In genomic region chr3:59245879-59246501, GRCh38 we compare ENCODE assay signal across 11 cellular contexts.
DNase-seq lines count a peak whose midpoint lies in the region; ATAC-seq, FAIRE-seq and TF ChIP-seq lines count a peak whose summit lies in the region.
"Had no signal": no experiment of that assay in that cellular context is flagged by ENCODE, and none has a peak within 500 bp of the region (broad histone marks: within the 10 kb centered on the region; RNA-seq: fewer than 3 reads in every experiment).

No MANE protein-coding gene starts in this region.

- peak; percentile 35 for FAIRE-seq in GM12891 (lab: Jason Lieb, UNC)

- no peaks in the 10 kb centered on the region for H3K36me3 ChIP-seq in RWPE2 (ENCODE audit: low read depth)

- H3K4me3 ChIP-seq in RWPE2 (ENCODE audit: severe bottlenecking) (no peak overlapping the region), fibroblast of pulmonary artery (replicated peaks; ENCODE audit: low read depth, low read length) (no peak overlapping the region), retinal pigment epithelial cell (ENCODE audit: low read length) (no peak overlapping the region)

- H3K4me3 Mint-ChIP-seq in immature natural killer cell, result no peak overlapping the region
- H3K4me3 Mint-ChIP-seq: activated CD8-positive, alpha-beta T cell treated with anti-CD3 and anti-CD28 coated beads for 36 hours had no signal

- H3K27me3 ChIP-seq in RWPE2 (ENCODE audit: insufficient read depth, poor library complexity, severe bottlenecking), result no peaks in the 10 kb centered on the region

- ATAC-seq in RWPE2 (ENCODE audit: low read depth) (peak; percentile 22; the same call in 1 of the 3 replicates), GM18868 (IDR thresholded peaks at IDR 0.05; ENCODE audit: unreplicated experiment) (no peak), HG02981 (IDR thresholded peaks at IDR 0.05; ENCODE audit: unreplicated experiment) (no peak)
- ATAC-seq: activated CD8-positive, alpha-beta T cell treated with anti-CD3 and anti-CD28 coated beads for 36 hours had no signal

- H3K9me3 ChIP-seq in RWPE2 (ENCODE audit: severe bottlenecking), result no peaks in the 10 kb centered on the region

- no peak for DNase-seq in GM12891 (ENCODE audit: insufficient read length, low spot score)
- DNase-seq in RWPE2 (ENCODE audit: low spot score), result no peak
- peak; percentile 33 for DNase-seq in fibroblast of pulmonary artery (ENCODE audit: low read depth)
- DNase-seq in retinal pigment epithelial cell (ENCODE audit: low read depth), result peak; percentile 37
- DNase-seq in DMS53 (lab: John Stamatoyannopoulos, UW), result no peak
- DNase-seq in immature natural killer cell, result no peak
- DNase-seq: activated CD8-positive, alpha-beta T cell treated with anti-CD3 and anti-CD28 coated beads for 36 hours; DND-41; NCI-H1436 had no signal

- H3K36me3 Mint-ChIP-seq in immature natural killer cell, result no peaks in the 10 kb centered on the region

- H3K4me1 Mint-ChIP-seq in immature natural killer cell, result peaks cover 6 to 8% of the 10 kb centered on the region in 2 donors

- TF ChIP-seq CTCF in RWPE2 (IDR thresholded peaks at IDR 0.05; ENCODE audit: poor library complexity, severe bottlenecking), result no peak
- no peak for TF ChIP-seq CTCF in fibroblast of pulmonary artery (IDR thresholded peaks at IDR 0.05; ENCODE audit: low read length, missing control alignments)
- no peak for TF ChIP-seq CTCF in retinal pigment epithelial cell (conservative IDR thresholded peaks at IDR 0.05; ENCODE audit: low read depth, low read length)

- TF ChIP-seq POLR2A in GM12891 (IDR thresholded peaks at IDR 0.05; ENCODE audit: low read depth, low read length), result no peak

- H3K9me3 Mint-ChIP-seq in immature natural killer cell, result no peaks in the 10 kb centered on the region

- peaks cover 0 to 2% (median 0%) of the 10 kb centered on the region in 3 donors for H3K27me3 Mint-ChIP-seq in immature natural killer cell (ENCODE audit: low read depth in 3 of 3)
- H3K27me3 Mint-ChIP-seq: activated CD8-positive, alpha-beta T cell treated with anti-CD3 and anti-CD28 coated beads for 36 hours had no signal

- peak overlapping the region; percentile 49 for H3K27ac ChIP-seq in RWPE2 (ENCODE audit: poor library complexity, severe bottlenecking)

- peaks cover 20% of the 10 kb centered on the region for H3K4me1 ChIP-seq in RWPE2 (ENCODE audit: insufficient read depth, poor library complexity, severe bottlenecking)

- H3K27ac Mint-ChIP-seq in immature natural killer cell, result no peak overlapping the region
- H3K27ac Mint-ChIP-seq: activated CD8-positive, alpha-beta T cell treated with anti-CD3 and anti-CD28 coated beads for 36 hours had no signal

TF ChIP-seq in GM12891, 5 proteins besides CTCF, POLR2A, EP300 and RAD21:
- TF ChIP-seq POU2F2 (IDR thresholded peaks at IDR 0.05; ENCODE audit: low read depth, low read length), result no peak
- no peak for TF ChIP-seq POLR2AphosphoS5 (IDR thresholded peaks at IDR 0.05; ENCODE audit: low read depth, low read length)
- no peak for TF ChIP-seq SPI1 (IDR thresholded peaks at IDR 0.05; ENCODE audit: low read depth, low read length)

Comparison
In these comparisons a context has a peak if more than half of its experiments do, and no peak if none do; other contexts are left out.
1. DNase-seq: peak in fibroblast of pulmonary artery (single experiment) and retinal pigment epithelial cell (single experiment); none in GM12891 (single experiment), RWPE2 (single experiment), DMS53 (single experiment) and immature natural killer cell (0 of 3).